13 cellular contexts compared by ENCODE assay signal in the genomic region with DNA sequence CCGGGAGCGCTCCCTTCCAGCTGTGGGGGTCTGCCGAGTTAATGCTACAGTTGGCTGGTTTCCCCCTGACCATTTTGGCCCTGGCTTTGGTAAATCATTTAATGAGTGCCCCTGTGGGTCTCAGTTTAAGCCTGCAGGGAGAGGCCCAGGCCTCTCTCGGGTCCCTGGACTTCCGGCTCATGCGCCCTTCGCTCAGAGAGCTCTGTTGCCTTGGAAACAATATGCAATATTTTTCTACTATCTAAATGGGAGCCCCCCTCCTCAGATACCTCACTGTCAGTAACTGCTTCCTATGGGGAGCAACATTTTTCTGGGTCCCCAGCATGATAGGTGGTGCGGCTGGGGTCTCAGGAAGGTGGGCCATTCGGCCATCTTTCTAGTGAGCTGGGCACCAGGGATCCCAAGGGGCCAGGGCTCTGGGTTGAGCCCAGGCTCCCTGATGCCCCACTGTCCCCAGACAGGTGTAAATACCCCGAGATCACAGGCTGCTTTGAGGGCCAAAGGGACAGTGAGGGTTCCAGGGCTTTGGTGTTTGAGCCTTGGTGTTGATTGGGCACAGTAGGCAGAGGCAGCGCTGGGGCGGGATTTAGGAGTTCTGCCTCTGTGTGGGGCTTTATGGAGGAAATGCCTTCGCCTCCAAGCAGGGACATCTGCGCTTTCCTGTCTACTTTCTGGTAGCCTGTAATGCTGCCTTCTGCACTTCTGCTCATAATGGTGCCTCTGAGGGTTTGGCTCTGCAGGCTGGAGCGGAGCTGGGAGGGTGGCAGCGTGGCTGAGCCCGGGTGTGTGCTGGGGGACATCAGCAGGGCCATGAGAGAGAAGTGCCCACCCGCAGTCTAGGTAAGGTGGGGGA. TPM values are rescaled to one million over a fixed set of nuclear protein-coding genes. Genes with fewer than 3 reads are reported as not detected.
DNase-seq lines count a peak whose midpoint lies in the region; ATAC-seq and TF ChIP-seq lines count a peak whose summit lies in the region.
"Had no signal": no experiment of that assay in that cellular context is flagged by ENCODE, and none has a peak within 500 bp of the region (broad histone marks: within the 10 kb centered on the region; RNA-seq: fewer than 3 reads in every experiment).

No MANE protein-coding gene starts in this region.

- H3K36me3 Mint-ChIP-seq in Caco-2 (ENCODE audit: insufficient read depth, unreplicated experiment), result peaks cover 14% of the 10 kb centered on the region
- peaks cover 12% of the 10 kb centered on the region for H3K36me3 Mint-ChIP-seq in endodermal cell (ENCODE audit: low read depth)
- no peaks in the 10 kb centered on the region for H3K36me3 Mint-ChIP-seq in activated T-cell treated with anti-CD3 and anti-CD28 coated beads, Interleukin-2, amount 50 U/mL, for 4 hours (ENCODE audit: insufficient read depth)

- peaks cover 44% of the 10 kb centered on the region for H3K4me1 ChIP-seq in Caco-2
- H3K4me1 ChIP-seq in endodermal cell (ENCODE audit: control insufficient read depth, insufficient read depth, low read length), result peaks cover 50% of the 10 kb centered on the region
- H3K4me1 ChIP-seq in osteoblast (ENCODE audit: insufficient read depth, low read length), result peaks cover 6% of the 10 kb centered on the region
- peaks cover 19% of the 10 kb centered on the region for H3K4me1 ChIP-seq in OCI-LY7 (ENCODE audit: insufficient read depth, low read length, poor library complexity, severe bottlenecking)
- peaks cover 21% of the 10 kb centered on the region for H3K4me1 ChIP-seq in testis

- intact Hi-C loops in Caco-2 (cut with micrococcal nuclease; ENCODE audit: unreplicated experiment), result loop anchor here (2.0 to 5.0 kb wide), 3 partner anchors 42 to 165 kb away; no protein-coding TSS in a partner anchor
- intact Hi-C loops in OCI-LY7 (cut with micrococcal nuclease; ENCODE audit: unreplicated experiment), result no loop called here
- intact Hi-C loops in testis (cut with DNase I; ENCODE audit: low total_unique reads), result no loop called here

- H3K9me3 ChIP-seq in Caco-2 (no peaks in the 10 kb centered on the region), endodermal cell (ENCODE audit: control insufficient read depth, low read length) (no peaks in the 10 kb centered on the region), osteoblast (ENCODE audit: low read depth, low read length) (no peaks in the 10 kb centered on the region), OCI-LY7 (ENCODE audit: low read length) (no peaks in the 10 kb centered on the region), testis (no peaks in the 10 kb centered on the region)
- H3K9me3 ChIP-seq: body of pancreas had no signal

- POLR2A ChIA-PET in Caco-2 (lab: Charles Lee) (interaction anchor here (0.6 to 1.1 kb wide), 3 partner anchors 26 to 100 kb away, joined by 3 to 13 read pairs (median 3); no protein-coding TSS in a partner anchor), OCI-LY7 (lab: Charles Lee) (interaction anchor here (0.7 kb wide), 1 partner anchor 60 kb away, joined by 3 read pairs; no protein-coding TSS in a partner anchor)

- H3K4me3 ChIP-seq in Caco-2 (ENCODE audit: low read depth, low read length) (no peak overlapping the region), endodermal cell (ENCODE audit: low read length) (no peak overlapping the region), osteoblast (ENCODE audit: insufficient read depth, low read length) (no peak overlapping the region), OCI-LY7 (ENCODE audit: low read depth, low read length, poor library complexity, severe bottlenecking) (no peak overlapping the region), testis (no peak overlapping the region)
- H3K4me3 ChIP-seq: body of pancreas had no signal

- no peak for ATAC-seq in activated T-cell treated with anti-CD3 and anti-CD28 coated beads, Interleukin-2, amount 50 U/mL, for 4 hours
- ATAC-seq: body of pancreas had no signal

- no peak for TF ChIP-seq POLR2A in testis (IDR thresholded peaks at IDR 0.05)

- BruUV-seq in Caco-2 (replicated peaks; lab: Mats Ljungman, UMichigan) (TSS peak; percentile 66), OCI-LY7 (replicated peaks; lab: Mats Ljungman, UMichigan) (no TSS peak)

- H3K4me2 ChIP-seq in osteoblast (ENCODE audit: insufficient read depth, low read length) (no peak overlapping the region), OCI-LY7 (ENCODE audit: low read length) (no peak overlapping the region)

- H3K79me2 ChIP-seq in osteoblast (ENCODE audit: insufficient read depth, low read length) (no peaks in the 10 kb centered on the region), OCI-LY7 (ENCODE audit: insufficient read depth, low read depth, low read length) (no peaks in the 10 kb centered on the region)

- peak overlapping the region; percentile 67 for H3K27ac ChIP-seq in endodermal cell (ENCODE audit: low read depth, low read length)
- no peak overlapping the region for H3K27ac ChIP-seq in osteoblast (ENCODE audit: low read depth, low read length)
- no peak overlapping the region for H3K27ac ChIP-seq in OCI-LY7 (ENCODE audit: low read depth, low read length, poor library complexity, severe bottlenecking)
- H3K27ac ChIP-seq in testis, result no peak overlapping the region
- H3K27ac ChIP-seq: body of pancreas had no signal

- peak overlapping the region; percentile 97 for H3K27ac Mint-ChIP-seq in Caco-2 (ENCODE audit: unreplicated experiment)
- peak overlapping the region; percentile 93 for H3K27ac Mint-ChIP-seq in endodermal cell

- H3K4me1 Mint-ChIP-seq in Caco-2 (ENCODE audit: low read depth, unreplicated experiment) (peaks cover 9% of the 10 kb centered on the region), endodermal cell (peaks cover 53% of the 10 kb centered on the region)
- peaks cover 47% of the 10 kb centered on the region for H3K4me1 Mint-ChIP-seq in activated T-cell treated with anti-CD3 and anti-CD28 coated beads, Interleukin-2, amount 50 U/mL, for 4 hours (ENCODE audit: low read depth)

- no peak for DNase-seq in Caco-2
- peak; percentile 17 to 36 for DNase-seq in Kasumi-1 (lab: John Stamatoyannopoulos, UW)
- peak; percentile 56 for DNase-seq in endodermal cell
- DNase-seq in osteoblast (ENCODE audit: insufficient read length, low spot score, missing footprints), result peak; percentile 65
- no peak for DNase-seq in OCI-LY7 (ENCODE audit: low spot score)
- DNase-seq in activated T-cell treated with anti-CD3 and anti-CD28 coated beads, Interleukin-2, amount 50 U/mL, for 4 hours, result no peak
- no peak for DNase-seq in NCI-H2107 (lab: John Stamatoyannopoulos, UW)
- DNase-seq in testis, result no peak
- DNase-seq: body of pancreas, mammary epithelial cell, NCI-H524 treated with DMSO at 0.1 percent for 48 hours, T-helper 1 cell had no signal

- H4K20me1 ChIP-seq in osteoblast (ENCODE audit: insufficient read depth, low read length) (peaks cover 17% of the 10 kb centered on the region), OCI-LY7 (ENCODE audit: insufficient read depth, low read length) (no peaks in the 10 kb centered on the region)

- H3K9me2 ChIP-seq in OCI-LY7 (ENCODE audit: insufficient read depth, low read length), result no peaks in the 10 kb centered on the region

- H3K9ac ChIP-seq in endodermal cell (ENCODE audit: extremely low read depth, low read length, poor library complexity, severe bottlenecking), result no peak overlapping the region

- TF ChIP-seq CTCF in Caco-2 (IDR thresholded peaks at IDR 0.05; ENCODE audit: insufficient read depth in 1 of 2, low read depth in 1 of 2, low read length in 1 of 2, severe bottlenecking in 1 of 2, unreplicated experiment in 1 of 2) (no peak), endodermal cell (conservative IDR thresholded peaks at IDR 0.05) (no peak), osteoblast (IDR thresholded peaks at IDR 0.05; ENCODE audit: extremely low read depth, low read depth, low read length) (no peak), OCI-LY7 (conservative IDR thresholded peaks at IDR 0.05; ENCODE audit: low read length) (no peak), testis (IDR thresholded peaks at IDR 0.05) (no peak)

- CTCF ChIA-PET in Caco-2 (lab: Charles Lee), result interaction anchor here (0.6 to 1.9 kb wide), 3 partner anchors 15 to 117 kb away, joined by 3 to 8 read pairs (median 6); no protein-coding TSS in a partner anchor
- CTCF ChIA-PET in OCI-LY7 (lab: Charles Lee; ENCODE audit: unreplicated experiment), result no interaction called here

- H3K36me3 ChIP-seq in Caco-2 (ENCODE audit: control insufficient read depth, insufficient read depth, low read length) (0 out of 2 replicates have a peak, but pooled peaks cover under 1% of the 10 kb centered on the region), endodermal cell (ENCODE audit: control insufficient read depth, insufficient read depth, low read length) (peaks cover 20% of the 10 kb centered on the region), osteoblast (ENCODE audit: insufficient read depth, low read length) (no peaks in the 10 kb centered on the region), OCI-LY7 (ENCODE audit: insufficient read depth, low read length) (no peaks in the 10 kb centered on the region), testis (ENCODE audit: low read depth, missing control alignments) (no peaks in the 10 kb centered on the region)

- H3K27me3 Mint-ChIP-seq in Caco-2 (ENCODE audit: insufficient read depth, unreplicated experiment) (no peaks in the 10 kb centered on the region), endodermal cell (ENCODE audit: insufficient read depth) (no peaks in the 10 kb centered on the region)
- H3K27me3 Mint-ChIP-seq in activated T-cell treated with anti-CD3 and anti-CD28 coated beads, Interleukin-2, amount 50 U/mL, for 4 hours (ENCODE audit: low read depth), result no peaks in the 10 kb centered on the region

- H3K27me3 ChIP-seq in Caco-2 (replicated peaks; ENCODE audit: control insufficient read depth, insufficient read depth, low read length) (no peaks in the 10 kb centered on the region), endodermal cell (ENCODE audit: control insufficient read depth, insufficient read depth, low read length, poor library complexity, severe bottlenecking) (no peaks in the 10 kb centered on the region), osteoblast (ENCODE audit: insufficient read depth, low read length) (no peaks in the 10 kb centered on the region), testis (no peaks in the 10 kb centered on the region)
- H3K27me3 ChIP-seq: body of pancreas had no signal

- no peaks in the 10 kb centered on the region for H3K9me3 Mint-ChIP-seq in Caco-2 (ENCODE audit: unreplicated experiment)
- no peaks in the 10 kb centered on the region for H3K9me3 Mint-ChIP-seq in endodermal cell
- no peaks in the 10 kb centered on the region for H3K9me3 Mint-ChIP-seq in activated T-cell treated with anti-CD3 and anti-CD28 coated beads, Interleukin-2, amount 50 U/mL, for 4 hours

- H2AFZ ChIP-seq in osteoblast (ENCODE audit: low read length), result no peak overlapping the region
- H2AFZ ChIP-seq in OCI-LY7 (ENCODE audit: low read length), result no peak overlapping the region

- H3K4me3 Mint-ChIP-seq in Caco-2 (ENCODE audit: unreplicated experiment) (peak overlapping the region; percentile 66), endodermal cell (peak overlapping the region; percentile 40)
- H3K4me3 Mint-ChIP-seq in activated T-cell treated with anti-CD3 and anti-CD28 coated beads, Interleukin-2, amount 50 U/mL, for 4 hours, result no peak overlapping the region

- WGBS in endodermal cell (ENCODE audit: insufficient coverage in 1 of 2, insufficient read length in 1 of 2), 2 experiments, result 77 to 80% methylated on average over 8 to 18 of the region's 18 CpGs
- WGBS in testis, 2 donors, result 80 to 90% methylated on average over 12 to 18 of the region's 18 CpGs

RNA-seq across cellular contexts. Expression of a gene that starts 5.2 kb away (rescaled TPM):
- 135 and 136 TPM in 2 replicates for total RNA-seq in Caco-2 (2022)
- 100 to 1,000 TPM; 208 to 269 TPM for total RNA-seq in endodermal cell
- 239 TPM for polyA plus RNA-seq in endodermal cell (2013, experiment 1 of 2)
- polyA plus RNA-seq in endodermal cell (2013, experiment 2 of 2), result 230 TPM
- 52.2 and 63.7 TPM in 2 replicates for total RNA-seq in osteoblast
- not detected in 2 replicates for total RNA-seq in OCI-LY7 (2014; rRNA removed; shearing (Covaris generic))
- total RNA-seq in OCI-LY7 (2022), result not detected in 2 replicates
- 10 to 100 TPM; 17.2 to 29.4 (median 22.1) TPM for total RNA-seq in activated T-cell treated with anti-CD3 and anti-CD28 coated beads, Interleukin-2, amount 50 U/mL, for 4 hours
- total RNA-seq in testis, result 10 to 100 TPM; 53.7 to 95.7 TPM
- 57.8 TPM for polyA plus RNA-seq in testis (ENCODE audit: insufficient read depth, low read depth, low replicate concordance)

RNA-seq across cellular contexts. Expression of a gene that starts 55.1 kb away (rescaled TPM):
- total RNA-seq in Caco-2 (2022) (not detected in 2 replicates), endodermal cell (1 to 10 TPM; 2.6 to 7.5 TPM), osteoblast (not detected in 2 replicates), OCI-LY7 (2022) (not detected in 2 replicates), testis (10 to 100 TPM; 10.9 to 14.7 TPM)
- 0.64 TPM for polyA plus RNA-seq in endodermal cell (2013, experiment 1 of 2)
- 0.21 TPM for polyA plus RNA-seq in endodermal cell (2013, experiment 2 of 2)
- total RNA-seq in OCI-LY7 (2014; rRNA removed; shearing (Covaris generic)), result 0.22 TPM in 1 of 2 replicates, not detected in the other
- 1 to 10 TPM; 1.2 to 1.6 (median 1.5) TPM for total RNA-seq in activated T-cell treated with anti-CD3 and anti-CD28 coated beads, Interleukin-2, amount 50 U/mL, for 4 hours
- polyA plus RNA-seq in testis (ENCODE audit: insufficient read depth, low read depth, low replicate concordance), result 12.3 TPM
- total RNA-seq: body of pancreas, LHCN-M2, mammary epithelial cell had no signal
- polyA plus RNA-seq: mammary epithelial cell had no signal

Comparison
In these comparisons a context has a peak if more than half of its experiments do, and no peak if none do; other contexts are left out.
1. DNase-seq: peak in Kasumi-1 (2 of 2), endodermal cell (single experiment) and osteoblast (single experiment); none in Caco-2 (0 of 2), OCI-LY7 (single experiment), activated T-cell treated with anti-CD3 and anti-CD28 coated beads, Interleukin-2, amount 50 U/mL, for 4 hours (single experiment), NCI-H2107 (single experiment) and testis (single experiment).
2. RNA of a gene that starts 5.2 kb away (total RNA-seq): 208 to 269 TPM in endodermal cell, 135 to 136 TPM in Caco-2, 53.7 to 95.7 TPM in testis, 52.2 to 63.7 TPM in osteoblast and 17.2 to 29.4 TPM in activated T-cell treated with anti-CD3 and anti-CD28 coated beads, Interleukin-2, amount 50 U/mL, for 4 hours; not detected in OCI-LY7; every median in the first group is over 10 times any median in the second.